21 cellular contexts compared by ENCODE assay signal in the genomic region with DNA sequence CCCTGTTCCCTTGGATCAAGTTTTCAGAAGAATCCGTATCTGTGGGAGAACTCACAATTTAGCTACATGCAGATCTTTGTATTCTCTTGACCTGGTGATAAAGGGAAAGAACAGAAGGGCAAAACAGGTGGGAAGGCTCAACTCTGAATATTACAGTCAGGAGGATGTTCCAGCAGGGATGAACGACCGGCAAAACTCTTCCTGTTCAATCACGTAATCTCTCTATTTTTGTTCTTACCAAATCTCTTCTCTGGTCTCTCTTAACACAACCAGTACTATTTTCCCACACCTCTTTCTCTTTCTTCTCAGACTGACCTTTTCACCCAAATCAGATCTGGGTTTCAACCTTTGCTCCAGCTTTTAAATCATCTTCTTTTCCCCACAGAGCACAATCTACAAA.
"Had no signal": no experiment of that assay in that cellular context is flagged by ENCODE, and none has a peak within 500 bp of the region (broad histone marks: within the 10 kb centered on the region; RNA-seq: fewer than 3 reads in every experiment).

No MANE protein-coding gene starts in this region.

- H3K4me3 ChIP-seq: ovary, prostate gland, skin epidermis, tibial artery had no signal

- H3K4me3 Mint-ChIP-seq: activated naive CD4-positive, alpha-beta T cell treated with anti-CD3 and anti-CD28 coated beads for 36 hours; activated naive CD8-positive, alpha-beta T cell treated with anti-CD3 and anti-CD28 coated beads, Interleukin-2, amount 10 ng/mL, durations not matched to agents 7 days and 5 days; activated T-cell treated with anti-CD3 and anti-CD28 coated beads, Interleukin-2, amount 50 U/mL, for 4 hours; stimulated activated effector memory CD8-positive, alpha-beta T cell treated with anti-CD3 and anti-CD28 coated beads, Interleukin-12 subunit alpha, Interleukin-12 subunit beta, amount 100 ng/mL, for 72 hours; stimulated activated naive CD8-positive, alpha-beta T cell treated with anti-CD3 and anti-CD28 coated beads, Interleukin-15, amount 100 ng/mL, for 72 hours had no signal

- H3K27ac ChIP-seq: foreskin keratinocyte, ovary, prostate gland, skin epidermis, tibial artery had no signal

- H3K36me3 ChIP-seq: ovary, prostate gland, tibial artery had no signal

- H3K27me3 Mint-ChIP-seq: activated naive CD8-positive, alpha-beta T cell treated with anti-CD3 and anti-CD28 coated beads, Interleukin-2, amount 10 ng/mL, durations not matched to agents 7 days and 5 days; stimulated activated naive CD8-positive, alpha-beta T cell treated with anti-CD3 and anti-CD28 coated beads, Interleukin-15, amount 100 ng/mL, for 72 hours had no signal

- H3K36me3 Mint-ChIP-seq: activated naive CD8-positive, alpha-beta T cell treated with anti-CD3 and anti-CD28 coated beads, Interleukin-2, amount 10 ng/mL, durations not matched to agents 7 days and 5 days; stimulated activated effector memory CD8-positive, alpha-beta T cell treated with anti-CD3 and anti-CD28 coated beads, Interleukin-12 subunit alpha, Interleukin-12 subunit beta, amount 100 ng/mL, for 72 hours had no signal

- DNase-seq: activated CD4-positive, alpha-beta T cell treated with anti-CD3 and anti-CD28 coated beads, Interleukin-2, amount 50 U/mL, for 4 hours; activated CD8-positive, alpha-beta memory T cell treated with anti-CD3 and anti-CD28 coated beads for 24 hours; activated CD8-positive, alpha-beta memory T cell treated with anti-CD3 and anti-CD28 coated beads, Interleukin-2, amount 50 U/mL, for 4 hours; activated effector memory CD4-positive, alpha-beta T cell treated with Interleukin-2 at 50 U/mL for 16 hours; activated naive CD4-positive, alpha-beta T cell treated with anti-CD3 and anti-CD28 coated beads for 36 hours; activated naive CD8-positive, alpha-beta T cell treated with anti-CD3 and anti-CD28 coated beads, Interleukin-2, amount 10 ng/mL, durations not matched to agents 7 days and 5 days; activated T-cell treated with anti-CD3 and anti-CD28 coated beads, Interleukin-2, amount 50 U/mL, for 4 hours; amniotic stem cell; foreskin keratinocyte; left ventricle myocardium superior; mammary epithelial cell; ovary; right cardiac atrium; stimulated activated CD4-positive, alpha-beta T cell treated with anti-CD3 and anti-CD28 coated beads, Interleukin-2, amount 100 ng/mL, for 24 hours; stimulated activated naive CD8-positive, alpha-beta T cell treated with anti-CD3 and anti-CD28 coated beads, Interleukin-15, amount 100 ng/mL, for 72 hours; T-helper 1 cell; T-helper 9 cell; tibial artery had no signal

- H3K9me3 Mint-ChIP-seq: activated naive CD4-positive, alpha-beta T cell treated with anti-CD3 and anti-CD28 coated beads for 36 hours; activated naive CD8-positive, alpha-beta T cell treated with anti-CD3 and anti-CD28 coated beads, Interleukin-2, amount 10 ng/mL, durations not matched to agents 7 days and 5 days; activated T-cell treated with anti-CD3 and anti-CD28 coated beads, Interleukin-2, amount 50 U/mL, for 4 hours; stimulated activated effector memory CD8-positive, alpha-beta T cell treated with anti-CD3 and anti-CD28 coated beads, Interleukin-12 subunit alpha, Interleukin-12 subunit beta, amount 100 ng/mL, for 72 hours; stimulated activated naive CD8-positive, alpha-beta T cell treated with anti-CD3 and anti-CD28 coated beads, Interleukin-15, amount 100 ng/mL, for 72 hours had no signal

- H3K27me3 ChIP-seq: foreskin keratinocyte, tibial artery had no signal

- H3K4me1 ChIP-seq: foreskin keratinocyte, prostate gland had no signal

- H3K9me3 ChIP-seq: ovary, prostate gland, tibial artery had no signal

- H3K27ac Mint-ChIP-seq: activated naive CD4-positive, alpha-beta T cell treated with anti-CD3 and anti-CD28 coated beads for 36 hours; activated naive CD8-positive, alpha-beta T cell treated with anti-CD3 and anti-CD28 coated beads, Interleukin-2, amount 10 ng/mL, durations not matched to agents 7 days and 5 days; stimulated activated effector memory CD8-positive, alpha-beta T cell treated with anti-CD3 and anti-CD28 coated beads, Interleukin-12 subunit alpha, Interleukin-12 subunit beta, amount 100 ng/mL, for 72 hours had no signal

- ATAC-seq: activated T-cell treated with anti-CD3 and anti-CD28 coated beads, Interleukin-2, amount 50 U/mL, for 4 hours; foreskin keratinocyte; left ventricle myocardium superior; right cardiac atrium; stimulated activated effector memory CD8-positive, alpha-beta T cell treated with anti-CD3 and anti-CD28 coated beads, Interleukin-12 subunit alpha, Interleukin-12 subunit beta, amount 100 ng/mL, for 72 hours; stimulated activated naive CD8-positive, alpha-beta T cell treated with anti-CD3 and anti-CD28 coated beads, Interleukin-15, amount 100 ng/mL, for 72 hours had no signal
